In the genomic region with DNA sequence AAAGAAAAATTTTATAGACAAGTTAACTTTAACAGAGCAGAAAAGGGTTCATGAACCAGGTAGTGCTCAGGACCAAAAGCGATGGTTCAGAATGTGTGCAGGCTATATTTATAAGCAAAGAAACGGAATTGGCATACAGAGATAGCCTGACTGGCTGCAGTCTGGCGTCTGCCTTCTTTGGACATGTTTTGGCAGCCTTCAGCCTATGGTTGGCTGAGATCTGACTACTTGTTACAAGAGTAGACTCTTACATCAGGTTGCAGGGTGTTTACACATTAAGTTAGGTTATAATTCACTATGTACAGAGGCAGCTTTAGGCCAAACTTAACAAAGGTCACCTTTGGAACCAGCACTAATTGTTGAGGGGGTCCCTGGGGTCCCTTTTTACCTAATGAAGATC, we compare ENCODE assay signal across 27 cellular contexts. TPM values are rescaled to one million over a fixed set of nuclear protein-coding genes. Genes with fewer than 3 reads are reported as not detected.
DNase-seq lines count a peak whose midpoint lies in the region; ATAC-seq, FAIRE-seq and TF ChIP-seq lines count a peak whose summit lies in the region.
"Had no signal": no experiment of that assay in that cellular context is flagged by ENCODE, and none has a peak within 500 bp of the region (broad histone marks: within the 10 kb centered on the region; RNA-seq: fewer than 3 reads in every experiment).

No MANE protein-coding gene starts in this region.

- peaks cover 0 to 19% (median 0%) of the 10 kb centered on the region in 3 donors for H3K4me1 ChIP-seq in gastroesophageal sphincter
- no peaks in the 10 kb centered on the region for H3K4me1 ChIP-seq in aorta (ENCODE audit: control insufficient read depth in 1 of 2, insufficient read depth in 2 of 2, low read length in 2 of 2)
- H3K4me1 ChIP-seq: adrenal gland, HAP-1, lower lobe of right lung had no signal

- no peak for TF ChIP-seq CTCF in gastroesophageal sphincter (IDR thresholded peaks at IDR 0.05)

- FAIRE-seq in frontal cortex (lab: Jason Lieb, UNC) (no peak), HTR-8/SVneo (lab: Jason Lieb, UNC) (no peak)
- FAIRE-seq: GM12891 had no signal

- intact Hi-C loops in posterior vena cava (cut with DNase I) (no loop called here), aorta (cut with DNase I) (loop anchor here in 1 of 2 donors (10.0 kb wide), 1 partner anchor 153 kb away; a partner anchor contains a TSS)

- TF ChIP-seq POLR2A in gastroesophageal sphincter (IDR thresholded peaks at IDR 0.05) = no peak

- H3K36me3 ChIP-seq in gastroesophageal sphincter (peaks cover 0 to 40% of the 10 kb centered on the region in 2 donors), aorta (ENCODE audit: control insufficient read depth in 1 of 2, insufficient read depth in 2 of 2, low read length in 1 of 2) (peaks cover 0 to 3% of the 10 kb centered on the region in 2 donors)

- H3K27me3 ChIP-seq in gastroesophageal sphincter = no peaks in the 10 kb centered on the region
- no peaks in the 10 kb centered on the region for H3K27me3 ChIP-seq in aorta (ENCODE audit: control insufficient read depth in 1 of 2, insufficient read depth in 2 of 2, low read length in 1 of 2)
- H3K27me3 ChIP-seq: adrenal gland; BLaER1 treated with 17β-estradiol and CSF1 and Interleukin-3, amounts not matched to agents 10 nM and 100 nM; MG63; tibial nerve had no signal

- H3K27ac ChIP-seq in cingulate gyrus (ENCODE audit: low read depth, low read length) (peak overlapping the region; percentile 54), gastroesophageal sphincter (peak overlapping the region; percentile 34 to 83 (median 80)), aorta (ENCODE audit: low read depth in 1 of 2, low read length in 2 of 2) (peak overlapping the region; percentile 31 to 92)
- H3K27ac ChIP-seq: adrenal gland; BLaER1 treated with 17β-estradiol and CSF1 and Interleukin-3, amounts not matched to agents 10 nM and 100 nM; HL-60; KMS-11; lower lobe of right lung; PC-9; tibial nerve had no signal

- WGBS in gastroesophageal sphincter (ENCODE audit: low coverage in 1 of 2), 2 donors = 22 to 41% methylated on average over 3 of the region's 3 CpGs
- WGBS in aorta, 2 donors = 2 to 6% methylated on average over 3 of the region's 3 CpGs

- TF ChIP-seq EP300 in gastroesophageal sphincter (IDR thresholded peaks at IDR 0.05) = no peak

- no peaks in the 10 kb centered on the region for H3K9me3 ChIP-seq in gastroesophageal sphincter
- H3K9me3 ChIP-seq in aorta (ENCODE audit: control insufficient read depth, low read length) = no peaks in the 10 kb centered on the region
- H3K9me3 ChIP-seq: adrenal gland; BLaER1 treated with 17β-estradiol and CSF1 and Interleukin-3, amounts not matched to agents 10 nM and 100 nM; HAP-1; lower lobe of right lung; MG63; tibial nerve had no signal

- peak; percentile 75 for ATAC-seq in gastroesophageal sphincter
- ATAC-seq in aorta (ENCODE audit: low FRiP score) = peak; percentile 77
- ATAC-seq: activated CD4-positive, CD25-positive, alpha-beta regulatory T cell treated with anti-CD3 and anti-CD28 coated beads, Interleukin-2, amount 50 U/mL, for 24 hours; lower lobe of right lung; naive thymus-derived CD4-positive, alpha-beta T cell had no signal

- H3K4me3 ChIP-seq in gastroesophageal sphincter = no peak overlapping the region
- H3K4me3 ChIP-seq in aorta (ENCODE audit: low read length in 2 of 2) = no peak overlapping the region
- H3K4me3 ChIP-seq: adrenal gland; BLaER1 treated with 17β-estradiol and CSF1 and Interleukin-3, amounts not matched to agents 10 nM and 100 nM; HAP-1; lower lobe of right lung; MG63; PC-9; skin epidermis; tibial nerve had no signal

- DNase-seq in posterior vena cava (ENCODE audit: low spot score) (peak; percentile 57), aorta (peak; percentile 70 to 71), frontal cortex (ENCODE audit: low spot score in 2 of 2) (no peak), T-helper 1 cell (no peak), HTR-8/SVneo (ENCODE audit: insufficient read length, low spot score) (no peak)
- DNase-seq: activated CD4-positive, alpha-beta T cell treated with anti-CD3 and anti-CD28 coated beads, Interleukin-2, amount 50 U/mL, for 4 hours; activated naive CD4-positive, alpha-beta T cell treated with Interleukin-2 at 50 U/mL for 16 hours; adrenal gland; cerebellar nuclear complex; islet precursor cell; lower lobe of right lung; MG63; midbrain; naive thymus-derived CD4-positive, alpha-beta T cell; NCI-H1930; NCI-H526; PC-9 had no signal

RNA-seq across cellular contexts. Expression of a gene that starts 7.0 kb away (rescaled TPM):
- total RNA-seq in gastroesophageal sphincter (10 to 100 TPM in 3 of 4 donors, 1 to 10 TPM in 1; 9.1 to 22.3 (median 14.3) TPM), posterior vena cava (10 to 100 TPM; 17.5 to 18.1 TPM), aorta (10 to 100 TPM in 1 of 2 donors, 1 to 10 TPM in 1; 9.7 to 19.2 TPM), frontal cortex (12.6 TPM)
- 10 to 100 TPM; 12.3 to 15.0 TPM for polyA plus RNA-seq in aorta

RNA-seq across cellular contexts. Expression of a gene that starts 7.1 kb away (rescaled TPM):
- 100 to 1,000 TPM in 3 of 4 donors, 10 to 100 TPM in 1; 87.1 to 190 (median 157) TPM for total RNA-seq in gastroesophageal sphincter
- 10 to 100 TPM; 66.9 to 90.4 TPM for total RNA-seq in posterior vena cava
- 10 to 100 TPM; 46.8 to 60.9 TPM for total RNA-seq in aorta
- 10 to 100 TPM; 69.2 to 75.5 TPM for polyA plus RNA-seq in aorta
- total RNA-seq in frontal cortex = 27.7 TPM

RNA-seq across cellular contexts. Expression of a gene that starts 16.1 kb away (rescaled TPM):
- total RNA-seq in gastroesophageal sphincter (10 to 100 TPM in 3 of 4 donors, 1 to 10 TPM in 1; 4.4 to 23.3 (median 10.8) TPM), posterior vena cava (10 to 100 TPM; 12.4 to 15.2 TPM), aorta (10 to 100 TPM; 13.3 to 32.4 TPM), frontal cortex (34.6 TPM)
- polyA plus RNA-seq in aorta = 1 to 10 TPM; 1.1 to 8.3 TPM

RNA-seq across cellular contexts. Expression of a gene that starts 19.9 kb away (rescaled TPM):
- total RNA-seq in gastroesophageal sphincter (100 to 1,000 TPM; 130 to 157 (median 140) TPM), posterior vena cava (10 to 100 TPM; 80.9 to 90.2 TPM), aorta (10 to 100 TPM; 77.7 to 78.4 TPM), frontal cortex (111 TPM)
- polyA plus RNA-seq in aorta = 10 to 100 TPM; 57.2 to 78.0 TPM

RNA-seq across cellular contexts. Expression of a gene that starts 34.9 kb away (rescaled TPM):
- total RNA-seq in gastroesophageal sphincter = 100 to 1,000 TPM; 222 to 285 (median 240) TPM
- total RNA-seq in posterior vena cava = 100 to 1,000 TPM; 147 to 179 TPM
- total RNA-seq in aorta = 100 to 1,000 TPM in 1 of 2 donors, 10 to 100 TPM in 1; 86.7 to 124 TPM
- polyA plus RNA-seq in aorta = 100 to 1,000 TPM; 143 to 160 TPM
- total RNA-seq in frontal cortex = 71.3 TPM

Comparison
In these comparisons a context has a peak if more than half of its experiments do, and no peak if none do; other contexts are left out.
1. DNase-seq: peak in posterior vena cava (single experiment) and aorta (2 of 2); none in frontal cortex (0 of 2), T-helper 1 cell (0 of 5) and HTR-8/SVneo (single experiment).
2. Peak in every context shown above with its lines, with median percentiles within 50 percentile points of each other: H3K27ac ChIP-seq.